ENCODE assay signal across 9 cellular contexts in genomic region chr10:29998142-29998808, GRCh38.
DNase-seq lines count a peak whose midpoint lies in the region; ATAC-seq and TF ChIP-seq lines count a peak whose summit lies in the region.
"Had no signal": no experiment of that assay in that cellular context is flagged by ENCODE, and none has a peak within 500 bp of the region (broad histone marks: within the 10 kb centered on the region; RNA-seq: fewer than 3 reads in every experiment).

No MANE protein-coding gene starts in this region.

- H3K27ac ChIP-seq in OCI-LY7 (ENCODE audit: low read depth, low read length, poor library complexity, severe bottlenecking) (no peak overlapping the region), esophagus muscularis mucosa (replicated peaks in 1 of 4) (no peak overlapping the region)

- peak; percentile 72 for DNase-seq in BE2C
- peak; percentile 71 for DNase-seq in OCI-LY7 (ENCODE audit: low spot score)
- peak; percentile 60 for DNase-seq in activated T-cell treated with anti-CD3 and anti-CD28 coated beads for 1 hour (ENCODE audit: low read depth)
- DNase-seq in esophagus muscularis mucosa (ENCODE audit: extremely low spot score), result no peak
- peak; percentile 70 for DNase-seq in natural killer cell

- no peaks in the 10 kb centered on the region for H3K9me2 ChIP-seq in OCI-LY7 (ENCODE audit: insufficient read depth, low read length)

- H3K36me3 Mint-ChIP-seq in natural killer cell, result no peaks in the 10 kb centered on the region
- H3K36me3 Mint-ChIP-seq in stimulated activated memory B cell treated with anti-CD40 and anti-IgM and Interleukin-4, amounts not matched to agents 10 μg/mL and 1 μg/mL and 100 μg/mL, for 72 hours, result no peaks in the 10 kb centered on the region
- H3K36me3 Mint-ChIP-seq: IgD-negative memory B cell had no signal

- intact Hi-C loops in OCI-LY7 (cut with micrococcal nuclease; ENCODE audit: unreplicated experiment) (loop anchor here (2.0 to 10.0 kb wide), 2 partner anchors 243 to 597 kb away; no protein-coding TSS in a partner anchor), esophagus muscularis mucosa (cut with DNase I) (loop anchor here (10.0 kb wide), 1 partner anchor 133 kb away; no protein-coding TSS in a partner anchor), natural killer cell (cut with micrococcal nuclease) (loop anchor here (1.0 to 10.0 kb wide), 2 partner anchors 243 to 397 kb away; no protein-coding TSS in a partner anchor)

- peaks cover 0 to 16% of the 10 kb centered on the region in 2 donors for H3K4me1 Mint-ChIP-seq in natural killer cell
- peaks cover 10% of the 10 kb centered on the region for H3K4me1 Mint-ChIP-seq in stimulated activated memory B cell treated with anti-CD40 and anti-IgM and Interleukin-4, amounts not matched to agents 10 μg/mL and 1 μg/mL and 100 μg/mL, for 72 hours

- WGBS in esophagus muscularis mucosa, result 23% methylated on average over 8 of the region's 12 CpGs

- POLR2A ChIA-PET in OCI-LY7 (lab: Charles Lee), result interaction anchor here (0.8 kb wide), 1 partner anchor 10 kb away, joined by 4 read pairs; no protein-coding TSS in a partner anchor

- H3K79me2 ChIP-seq in OCI-LY7 (ENCODE audit: insufficient read depth, low read depth, low read length), result no peaks in the 10 kb centered on the region

- H3K27me3 Mint-ChIP-seq in natural killer cell (ENCODE audit: low read depth in 2 of 2), result peaks cover 48 to 68% of the 10 kb centered on the region in 2 donors
- peaks cover 58% of the 10 kb centered on the region for H3K27me3 Mint-ChIP-seq in stimulated activated memory B cell treated with anti-CD40 and anti-IgM and Interleukin-4, amounts not matched to agents 10 μg/mL and 1 μg/mL and 100 μg/mL, for 72 hours

- H3K4me3 ChIP-seq in BE2C (ENCODE audit: low read depth, low read length), result no peak overlapping the region
- no peak overlapping the region for H3K4me3 ChIP-seq in OCI-LY7 (ENCODE audit: low read depth, low read length, poor library complexity, severe bottlenecking)
- no peak overlapping the region for H3K4me3 ChIP-seq in esophagus muscularis mucosa

- H3K9me3 Mint-ChIP-seq in natural killer cell, result no peaks in the 10 kb centered on the region
- no peaks in the 10 kb centered on the region for H3K9me3 Mint-ChIP-seq in stimulated activated memory B cell treated with anti-CD40 and anti-IgM and Interleukin-4, amounts not matched to agents 10 μg/mL and 1 μg/mL and 100 μg/mL, for 72 hours
- H3K9me3 Mint-ChIP-seq: IgD-negative memory B cell had no signal

- no peak overlapping the region for H2AFZ ChIP-seq in OCI-LY7 (ENCODE audit: low read length)

- H3K4me1 ChIP-seq in BE2C (no peaks in the 10 kb centered on the region), OCI-LY7 (ENCODE audit: insufficient read depth, low read length, poor library complexity, severe bottlenecking) (no peaks in the 10 kb centered on the region), esophagus muscularis mucosa (peaks cover 26 to 79% (median 68%) of the 10 kb centered on the region in 4 donors)

- no peak overlapping the region for H3K27ac Mint-ChIP-seq in natural killer cell
- H3K27ac Mint-ChIP-seq in stimulated activated memory B cell treated with anti-CD40 and anti-IgM and Interleukin-4, amounts not matched to agents 10 μg/mL and 1 μg/mL and 100 μg/mL, for 72 hours, result no peak overlapping the region

- no peaks in the 10 kb centered on the region for H3K27me3 ChIP-seq in BE2C
- H3K27me3 ChIP-seq in esophagus muscularis mucosa, result no peaks in the 10 kb centered on the region

- BruUV-seq in OCI-LY7 (replicated peaks; lab: Mats Ljungman, UMichigan), result no TSS peak

- TF ChIP-seq POLR2A in esophagus muscularis mucosa (IDR thresholded peaks at IDR 0.05; ENCODE audit: low read depth), result no peak

- H3K4me2 ChIP-seq in OCI-LY7 (ENCODE audit: low read length), result no peak overlapping the region

- no peak for TF ChIP-seq EP300 in esophagus muscularis mucosa (IDR thresholded peaks at IDR 0.05)

- H3K4me3 Mint-ChIP-seq in natural killer cell, result no peak overlapping the region
- no peak overlapping the region for H3K4me3 Mint-ChIP-seq in stimulated activated memory B cell treated with anti-CD40 and anti-IgM and Interleukin-4, amounts not matched to agents 10 μg/mL and 1 μg/mL and 100 μg/mL, for 72 hours
- H3K4me3 Mint-ChIP-seq: IgD-negative memory B cell had no signal

- H3K36me3 ChIP-seq in BE2C (no peaks in the 10 kb centered on the region), OCI-LY7 (ENCODE audit: insufficient read depth, low read length) (no peaks in the 10 kb centered on the region), esophagus muscularis mucosa (no peaks in the 10 kb centered on the region)

- TF ChIP-seq CTCF in BE2C (IDR thresholded peaks at IDR 0.05; ENCODE audit: low read depth, low read length), result peak; percentile 99
- TF ChIP-seq CTCF in OCI-LY7 (conservative IDR thresholded peaks at IDR 0.05; ENCODE audit: low read length), result peak; percentile 99
- TF ChIP-seq CTCF in esophagus muscularis mucosa (IDR thresholded peaks at IDR 0.05), result peak; percentile 95 to 98 (median 96)
- TF ChIP-seq CTCF in natural killer cell (IDR thresholded peaks at IDR 0.05), result peak; percentile 96

- H3K9me3 ChIP-seq in BE2C (no peaks in the 10 kb centered on the region), OCI-LY7 (ENCODE audit: low read length) (no peaks in the 10 kb centered on the region), esophagus muscularis mucosa (no peaks in the 10 kb centered on the region)

- CTCF ChIA-PET in OCI-LY7 (lab: Charles Lee; ENCODE audit: unreplicated experiment), result interaction anchor here (1.2 kb wide), 1 partner anchor 243 kb away, joined by 4 read pairs; no protein-coding TSS in a partner anchor

- H4K20me1 ChIP-seq in OCI-LY7 (ENCODE audit: insufficient read depth, low read length), result no peaks in the 10 kb centered on the region

- ATAC-seq in GM19025 (IDR thresholded peaks at IDR 0.05; ENCODE audit: low read depth, unreplicated experiment), result peak; percentile 73
- peak; percentile 74 for ATAC-seq in HG03469 (IDR thresholded peaks at IDR 0.05; ENCODE audit: unreplicated experiment)
- peak; percentile 86 to 98 (median 93) for ATAC-seq in natural killer cell
- ATAC-seq in stimulated activated memory B cell treated with anti-CD40 and anti-IgM and Interleukin-4, amounts not matched to agents 10 μg/mL and 1 μg/mL and 100 μg/mL, for 72 hours, result peak; percentile 65
